ENCODE assay signal across 9 cellular contexts in genomic region chrX:93428497-93428896, GRCh38.
"Had no signal": no experiment of that assay in that cellular context is flagged by ENCODE, and none has a peak within 500 bp of the region (broad histone marks: within the 10 kb centered on the region; RNA-seq: fewer than 3 reads in every experiment).

No MANE protein-coding gene starts in this region.

- FAIRE-seq: HTR-8/SVneo had no signal

- H3K36me3 ChIP-seq: HAP-1 had no signal

- H3K4me1 ChIP-seq: HAP-1 had no signal

- ATAC-seq: HCT116 had no signal

- H3K9ac ChIP-seq: GM23248 had no signal

- H2AFZ ChIP-seq: GM23248 had no signal

- DNase-seq: GM23248, GOT3, H7, HFFc6, IMR-90 had no signal

- H3K27ac ChIP-seq: GM23248, HL-60 had no signal

- H3K9me3 ChIP-seq: HAP-1 had no signal

- H3K27ac Mint-ChIP-seq: HFFc6 had no signal

- H3K4me3 ChIP-seq: GM23248, HAP-1 had no signal

- H3K4me3 Mint-ChIP-seq: HFFc6 had no signal
